Comparison of ENCODE assay signal across 1 cellular context in the genomic region with DNA sequence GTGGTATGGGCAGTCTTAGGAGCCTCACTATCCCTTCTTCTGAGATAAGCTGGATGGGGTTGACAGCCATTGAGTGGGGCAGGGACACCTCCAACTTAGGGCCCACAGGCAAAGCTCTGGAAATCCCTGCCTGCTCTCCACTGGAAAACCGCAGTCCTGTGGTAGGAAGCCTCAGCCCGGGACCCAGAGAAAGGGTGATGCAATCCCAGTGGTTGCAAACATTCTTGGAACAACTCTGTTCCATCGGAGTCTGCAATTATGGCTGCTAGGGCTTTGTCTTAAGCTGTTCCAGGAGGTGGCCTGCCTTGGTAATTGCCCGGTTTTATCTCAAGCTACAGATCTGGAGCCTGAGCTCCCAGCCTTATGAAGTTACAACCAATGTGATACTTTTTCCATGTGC.
TF ChIP-seq lines count a peak whose summit lies in the region.

No MANE protein-coding gene starts in this region.

TF ChIP-seq in HepG2, 621 proteins besides CTCF, POLR2A, EP300 and RAD21 (continued from another document):
- TF ChIP-seq, protein P1, sequence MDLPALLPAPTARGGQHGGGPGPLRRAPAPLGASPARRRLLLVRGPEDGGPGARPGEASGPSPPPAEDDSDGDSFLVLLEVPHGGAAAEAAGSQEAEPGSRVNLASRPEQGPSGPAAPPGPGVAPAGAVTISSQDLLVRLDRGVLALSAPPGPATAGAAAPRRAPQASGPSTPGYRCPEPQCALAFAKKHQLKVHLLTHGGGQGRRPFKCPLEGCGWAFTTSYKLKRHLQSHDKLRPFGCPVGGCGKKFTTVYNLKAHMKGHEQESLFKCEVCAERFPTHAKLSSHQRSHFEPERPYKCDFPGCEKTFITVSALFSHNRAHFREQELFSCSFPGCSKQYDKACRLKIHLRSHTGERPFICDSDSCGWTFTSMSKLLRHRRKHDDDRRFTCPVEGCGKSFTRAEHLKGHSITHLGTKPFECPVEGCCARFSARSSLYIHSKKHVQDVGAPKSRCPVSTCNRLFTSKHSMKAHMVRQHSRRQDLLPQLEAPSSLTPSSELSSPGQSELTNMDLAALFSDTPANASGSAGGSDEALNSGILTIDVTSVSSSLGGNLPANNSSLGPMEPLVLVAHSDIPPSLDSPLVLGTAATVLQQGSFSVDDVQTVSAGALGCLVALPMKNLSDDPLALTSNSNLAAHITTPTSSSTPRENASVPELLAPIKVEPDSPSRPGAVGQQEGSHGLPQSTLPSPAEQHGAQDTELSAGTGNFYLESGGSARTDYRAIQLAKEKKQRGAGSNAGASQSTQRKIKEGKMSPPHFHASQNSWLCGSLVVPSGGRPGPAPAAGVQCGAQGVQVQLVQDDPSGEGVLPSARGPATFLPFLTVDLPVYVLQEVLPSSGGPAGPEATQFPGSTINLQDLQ (CRISPR knock-in tag; IDR thresholded peaks at IDR 0.05) = no peak
- no peak for TF ChIP-seq ZBTB42 (CRISPR knock-in tag; IDR thresholded peaks at IDR 0.05)
- TF ChIP-seq, protein P2, sequence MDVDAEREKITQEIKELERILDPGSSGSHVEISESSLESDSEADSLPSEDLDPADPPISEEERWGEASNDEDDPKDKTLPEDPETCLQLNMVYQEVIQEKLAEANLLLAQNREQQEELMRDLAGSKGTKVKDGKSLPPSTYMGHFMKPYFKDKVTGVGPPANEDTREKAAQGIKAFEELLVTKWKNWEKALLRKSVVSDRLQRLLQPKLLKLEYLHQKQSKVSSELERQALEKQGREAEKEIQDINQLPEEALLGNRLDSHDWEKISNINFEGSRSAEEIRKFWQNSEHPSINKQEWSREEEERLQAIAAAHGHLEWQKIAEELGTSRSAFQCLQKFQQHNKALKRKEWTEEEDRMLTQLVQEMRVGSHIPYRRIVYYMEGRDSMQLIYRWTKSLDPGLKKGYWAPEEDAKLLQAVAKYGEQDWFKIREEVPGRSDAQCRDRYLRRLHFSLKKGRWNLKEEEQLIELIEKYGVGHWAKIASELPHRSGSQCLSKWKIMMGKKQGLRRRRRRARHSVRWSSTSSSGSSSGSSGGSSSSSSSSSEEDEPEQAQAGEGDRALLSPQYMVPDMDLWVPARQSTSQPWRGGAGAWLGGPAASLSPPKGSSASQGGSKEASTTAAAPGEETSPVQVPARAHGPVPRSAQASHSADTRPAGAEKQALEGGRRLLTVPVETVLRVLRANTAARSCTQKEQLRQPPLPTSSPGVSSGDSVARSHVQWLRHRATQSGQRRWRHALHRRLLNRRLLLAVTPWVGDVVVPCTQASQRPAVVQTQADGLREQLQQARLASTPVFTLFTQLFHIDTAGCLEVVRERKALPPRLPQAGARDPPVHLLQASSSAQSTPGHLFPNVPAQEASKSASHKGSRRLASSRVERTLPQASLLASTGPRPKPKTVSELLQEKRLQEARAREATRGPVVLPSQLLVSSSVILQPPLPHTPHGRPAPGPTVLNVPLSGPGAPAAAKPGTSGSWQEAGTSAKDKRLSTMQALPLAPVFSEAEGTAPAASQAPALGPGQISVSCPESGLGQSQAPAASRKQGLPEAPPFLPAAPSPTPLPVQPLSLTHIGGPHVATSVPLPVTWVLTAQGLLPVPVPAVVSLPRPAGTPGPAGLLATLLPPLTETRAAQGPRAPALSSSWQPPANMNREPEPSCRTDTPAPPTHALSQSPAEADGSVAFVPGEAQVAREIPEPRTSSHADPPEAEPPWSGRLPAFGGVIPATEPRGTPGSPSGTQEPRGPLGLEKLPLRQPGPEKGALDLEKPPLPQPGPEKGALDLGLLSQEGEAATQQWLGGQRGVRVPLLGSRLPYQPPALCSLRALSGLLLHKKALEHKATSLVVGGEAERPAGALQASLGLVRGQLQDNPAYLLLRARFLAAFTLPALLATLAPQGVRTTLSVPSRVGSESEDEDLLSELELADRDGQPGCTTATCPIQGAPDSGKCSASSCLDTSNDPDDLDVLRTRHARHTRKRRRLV (CRISPR knock-in tag; IDR thresholded peaks at IDR 0.05) = no peak
- no peak for TF ChIP-seq ZNF556 (CRISPR knock-in tag; IDR thresholded peaks at IDR 0.05; ENCODE audit: borderline replicate concordance)
- TF ChIP-seq PRPF4 (IDR thresholded peaks at IDR 0.05; ENCODE audit: low read depth, low read length, poor library complexity, severe bottlenecking) = no peak
- TF ChIP-seq, protein P3, sequence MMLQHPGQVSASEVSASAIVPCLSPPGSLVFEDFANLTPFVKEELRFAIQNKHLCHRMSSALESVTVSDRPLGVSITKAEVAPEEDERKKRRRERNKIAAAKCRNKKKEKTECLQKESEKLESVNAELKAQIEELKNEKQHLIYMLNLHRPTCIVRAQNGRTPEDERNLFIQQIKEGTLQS (CRISPR knock-in tag; IDR thresholded peaks at IDR 0.05) = 0 out of 2 replicates have a peak, but pooled peaks have one; percentile 7
- TF ChIP-seq ZFP90 (CRISPR knock-in tag; IDR thresholded peaks at IDR 0.05; ENCODE audit: borderline replicate concordance) = no peak
- TF ChIP-seq, protein P4, sequence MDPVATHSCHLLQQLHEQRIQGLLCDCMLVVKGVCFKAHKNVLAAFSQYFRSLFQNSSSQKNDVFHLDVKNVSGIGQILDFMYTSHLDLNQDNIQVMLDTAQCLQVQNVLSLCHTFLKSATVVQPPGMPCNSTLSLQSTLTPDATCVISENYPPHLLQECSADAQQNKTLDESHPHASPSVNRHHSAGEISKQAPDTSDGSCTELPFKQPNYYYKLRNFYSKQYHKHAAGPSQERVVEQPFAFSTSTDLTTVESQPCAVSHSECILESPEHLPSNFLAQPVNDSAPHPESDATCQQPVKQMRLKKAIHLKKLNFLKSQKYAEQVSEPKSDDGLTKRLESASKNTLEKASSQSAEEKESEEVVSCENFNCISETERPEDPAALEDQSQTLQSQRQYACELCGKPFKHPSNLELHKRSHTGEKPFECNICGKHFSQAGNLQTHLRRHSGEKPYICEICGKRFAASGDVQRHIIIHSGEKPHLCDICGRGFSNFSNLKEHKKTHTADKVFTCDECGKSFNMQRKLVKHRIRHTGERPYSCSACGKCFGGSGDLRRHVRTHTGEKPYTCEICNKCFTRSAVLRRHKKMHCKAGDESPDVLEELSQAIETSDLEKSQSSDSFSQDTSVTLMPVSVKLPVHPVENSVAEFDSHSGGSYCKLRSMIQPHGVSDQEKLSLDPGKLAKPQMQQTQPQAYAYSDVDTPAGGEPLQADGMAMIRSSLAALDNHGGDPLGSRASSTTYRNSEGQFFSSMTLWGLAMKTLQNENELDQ (CRISPR knock-in tag; IDR thresholded peaks at IDR 0.05; ENCODE audit: borderline replicate concordance) = no peak
- no peak for TF ChIP-seq ZNF781 (CRISPR knock-in tag; IDR thresholded peaks at IDR 0.05; ENCODE audit: borderline replicate concordance, not compliant biosample characterization)
- peak; percentile 53 for TF ChIP-seq CEBPG (CRISPR knock-in tag; IDR thresholded peaks at IDR 0.05)
- TF ChIP-seq ZNF136 (CRISPR knock-in tag; IDR thresholded peaks at IDR 0.05; ENCODE audit: low read depth) = no peak
